14 cellular contexts compared by ENCODE assay signal in the genomic region with DNA sequence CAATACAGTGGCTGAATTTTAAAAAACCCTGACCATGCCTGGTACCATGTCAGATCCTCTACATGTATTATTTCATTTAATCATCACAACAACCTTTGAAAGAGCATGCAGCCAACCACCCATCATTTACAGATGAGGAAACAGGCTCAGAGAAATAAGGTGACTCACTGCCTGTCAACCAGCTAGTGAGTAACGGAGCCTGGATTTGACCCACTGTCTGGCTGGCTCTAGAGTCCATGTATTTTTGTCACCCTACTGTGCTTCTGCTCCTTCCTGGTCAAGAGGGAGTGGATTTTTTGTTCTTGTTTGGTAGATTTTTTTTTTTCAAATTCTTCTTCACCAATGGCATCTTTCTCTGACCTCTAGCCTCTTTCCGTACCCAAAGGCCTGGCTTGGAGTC.
DNase-seq lines count a peak whose midpoint lies in the region; ATAC-seq and TF ChIP-seq lines count a peak whose summit lies in the region.
"Had no signal": no experiment of that assay in that cellular context is flagged by ENCODE, and none has a peak within 500 bp of the region (broad histone marks: within the 10 kb centered on the region; RNA-seq: fewer than 3 reads in every experiment).

No MANE protein-coding gene starts in this region.

- no peaks in the 10 kb centered on the region for H3K27me3 Mint-ChIP-seq in osteocyte (ENCODE audit: unreplicated experiment)
- peaks cover 18 to 19% of the 10 kb centered on the region in 2 donors for H3K27me3 Mint-ChIP-seq in effector memory CD8-positive, alpha-beta T cell
- H3K27me3 Mint-ChIP-seq in activated CD8-positive, alpha-beta T cell treated with anti-CD3 and anti-CD28 coated beads, Interleukin-2, amount 10 ng/mL, durations not matched to agents 7 days and 5 days (ENCODE audit: low read depth): peaks cover 10% of the 10 kb centered on the region

- CTCF ChIA-PET in PC-3 (lab: Charles Lee): no interaction called here
- CTCF ChIA-PET in activated CD8-positive, alpha-beta T cell treated with anti-CD3 and anti-CD28 coated beads, Interleukin-2, amount 10 ng/mL, durations not matched to agents 7 days and 5 days (lab: Charles Lee): interaction anchor here (3.2 kb wide), 1 partner anchor 273 kb away, joined by 21 read pairs; no protein-coding TSS in a partner anchor

- H3K9me2 ChIP-seq in PC-3 (replicated peaks; ENCODE audit: low read length): no peaks in the 10 kb centered on the region

- H3K4me1 Mint-ChIP-seq in osteocyte (ENCODE audit: unreplicated experiment): peaks cover 4% of the 10 kb centered on the region
- no peaks in the 10 kb centered on the region for H3K4me1 Mint-ChIP-seq in effector memory CD8-positive, alpha-beta T cell (ENCODE audit: low read depth in 2 of 2)
- no peaks in the 10 kb centered on the region for H3K4me1 Mint-ChIP-seq in activated CD8-positive, alpha-beta T cell treated with anti-CD3 and anti-CD28 coated beads, Interleukin-2, amount 10 ng/mL, durations not matched to agents 7 days and 5 days (ENCODE audit: low read depth)
- H3K4me1 Mint-ChIP-seq: activated T-helper 17 cell treated with anti-CD3 and anti-CD28 coated beads, Interleukin-2, amount 50 U/mL, for 72 hours; CD4-positive, alpha-beta memory T cell; naive thymus-derived CD8-positive, alpha-beta T cell had no signal

- BruUV-seq in PC-3 (replicated peaks; lab: Mats Ljungman, UMichigan): no TSS peak

- no peak overlapping the region for H3K4me2 ChIP-seq in PC-3 (ENCODE audit: low read length)

- H3K27me3 ChIP-seq in PC-3 (ENCODE audit: low read length): no peaks in the 10 kb centered on the region
- H3K27me3 ChIP-seq: sigmoid colon had no signal

- peak; percentile 69 for DNase-seq in EL
- peak; percentile 76 for DNase-seq in PC-3
- no peak for DNase-seq in osteocyte (ENCODE audit: extremely low spot score, unreplicated experiment)
- no peak for DNase-seq in NCI-H774 (lab: John Stamatoyannopoulos, UW)
- no peak for DNase-seq in stimulated activated CD4-positive, alpha-beta T cell treated with anti-CD3 and anti-CD28 coated beads, Interleukin-15, amount 100 ng/mL, for 24 hours
- DNase-seq in effector memory CD8-positive, alpha-beta T cell: no peak
- no peak for DNase-seq in activated CD8-positive, alpha-beta T cell treated with anti-CD3 and anti-CD28 coated beads, Interleukin-2, amount 10 ng/mL, durations not matched to agents 7 days and 5 days
- DNase-seq: CD4-positive, alpha-beta memory T cell; kidney; naive thymus-derived CD8-positive, alpha-beta T cell; NCI-H1436 treated with DMSO at 0.1 percent for 48 hours; sigmoid colon had no signal

- H3K9ac ChIP-seq in PC-3 (ENCODE audit: low read length): no peak overlapping the region

- no peak for TF ChIP-seq CTCF in PC-3 (conservative IDR thresholded peaks at IDR 0.05; ENCODE audit: low read depth, low read length)
- no peak for TF ChIP-seq CTCF in osteocyte (IDR thresholded peaks at IDR 0.05)

- H2AFZ ChIP-seq in PC-3 (ENCODE audit: low read length): no peak overlapping the region

- no peak overlapping the region for H3K4me3 ChIP-seq in PC-3 (ENCODE audit: low read length)
- H3K4me3 ChIP-seq: sigmoid colon had no signal

- peaks cover 15% of the 10 kb centered on the region for H3K9me3 Mint-ChIP-seq in osteocyte (ENCODE audit: unreplicated experiment)
- peaks cover 6 to 21% of the 10 kb centered on the region in 2 donors for H3K9me3 Mint-ChIP-seq in effector memory CD8-positive, alpha-beta T cell
- H3K9me3 Mint-ChIP-seq in activated CD8-positive, alpha-beta T cell treated with anti-CD3 and anti-CD28 coated beads, Interleukin-2, amount 10 ng/mL, durations not matched to agents 7 days and 5 days (ENCODE audit: insufficient read depth): peaks cover 6% of the 10 kb centered on the region

- intact Hi-C loops in PC-3 (cut with micrococcal nuclease): no loop called here

- no peaks in the 10 kb centered on the region for H3F3A ChIP-seq in PC-3 (ENCODE audit: low read length, unreplicated experiment)

- H3K27ac Mint-ChIP-seq in osteocyte (ENCODE audit: unreplicated experiment): peak overlapping the region; percentile 44
- no peak overlapping the region for H3K27ac Mint-ChIP-seq in effector memory CD8-positive, alpha-beta T cell
- H3K27ac Mint-ChIP-seq in activated CD8-positive, alpha-beta T cell treated with anti-CD3 and anti-CD28 coated beads, Interleukin-2, amount 10 ng/mL, durations not matched to agents 7 days and 5 days: no peak overlapping the region
- H3K27ac Mint-ChIP-seq: activated T-helper 17 cell treated with anti-CD3 and anti-CD28 coated beads, Interleukin-2, amount 50 U/mL, for 72 hours; CD4-positive, alpha-beta memory T cell; naive thymus-derived CD8-positive, alpha-beta T cell had no signal

- H3K36me3 Mint-ChIP-seq in osteocyte (ENCODE audit: unreplicated experiment): peaks cover 35% of the 10 kb centered on the region
- no peaks in the 10 kb centered on the region for H3K36me3 Mint-ChIP-seq in effector memory CD8-positive, alpha-beta T cell (ENCODE audit: insufficient read depth)
- H3K36me3 Mint-ChIP-seq in activated CD8-positive, alpha-beta T cell treated with anti-CD3 and anti-CD28 coated beads, Interleukin-2, amount 10 ng/mL, durations not matched to agents 7 days and 5 days (ENCODE audit: low read depth): peaks cover 2% of the 10 kb centered on the region

- H4K20me1 ChIP-seq in PC-3 (ENCODE audit: low read length): no peaks in the 10 kb centered on the region

- H3K27ac ChIP-seq in PC-3 (ENCODE audit: low read length): no peak overlapping the region

- ATAC-seq in PC-3 (peak; percentile 93), esophagus mucosa (peak; percentile 86)
- ATAC-seq in effector memory CD8-positive, alpha-beta T cell (replicated peaks): no peak
- no peak for ATAC-seq in activated CD8-positive, alpha-beta T cell treated with anti-CD3 and anti-CD28 coated beads, Interleukin-2, amount 10 ng/mL, durations not matched to agents 7 days and 5 days
- ATAC-seq: activated T-helper 17 cell treated with anti-CD3 and anti-CD28 coated beads, Interleukin-2, amount 50 U/mL, for 72 hours; naive thymus-derived CD8-positive, alpha-beta T cell had no signal

- POLR2A ChIA-PET in PC-3 (lab: Charles Lee; ENCODE audit: unreplicated experiment): interaction anchor here (0.6 kb wide), 1 partner anchor 1050 kb away, joined by 5 read pairs; no protein-coding TSS in a partner anchor
- POLR2A ChIA-PET in activated CD8-positive, alpha-beta T cell treated with anti-CD3 and anti-CD28 coated beads, Interleukin-2, amount 10 ng/mL, durations not matched to agents 7 days and 5 days (lab: Charles Lee): no interaction called here

- no peaks in the 10 kb centered on the region for H3K9me3 ChIP-seq in PC-3 (ENCODE audit: low read length)

- H3K36me3 ChIP-seq in PC-3 (ENCODE audit: low read depth, low read length): 0 out of 2 replicates have a peak, but pooled peaks cover 4% of the 10 kb centered on the region

- no peak overlapping the region for H3K4me3 Mint-ChIP-seq in osteocyte (ENCODE audit: unreplicated experiment)
- no peak overlapping the region for H3K4me3 Mint-ChIP-seq in effector memory CD8-positive, alpha-beta T cell
- H3K4me3 Mint-ChIP-seq in activated CD8-positive, alpha-beta T cell treated with anti-CD3 and anti-CD28 coated beads, Interleukin-2, amount 10 ng/mL, durations not matched to agents 7 days and 5 days: no peak overlapping the region
- H3K4me3 Mint-ChIP-seq: activated T-helper 17 cell treated with anti-CD3 and anti-CD28 coated beads, Interleukin-2, amount 50 U/mL, for 72 hours; CD4-positive, alpha-beta memory T cell; naive thymus-derived CD8-positive, alpha-beta T cell had no signal

- no peaks in the 10 kb centered on the region for H3K79me2 ChIP-seq in PC-3 (ENCODE audit: low read length)

- peaks cover 8% of the 10 kb centered on the region; the same call in 1 of the 2 replicates for H3K4me1 ChIP-seq in PC-3 (ENCODE audit: insufficient read depth, low read length)

Comparison
In these comparisons a context has a peak if more than half of its experiments do, and no peak if none do; other contexts are left out.
1. DNase-seq: peak in EL (single experiment) and PC-3 (single experiment); none in osteocyte (single experiment), NCI-H774 (single experiment), stimulated activated CD4-positive, alpha-beta T cell treated with anti-CD3 and anti-CD28 coated beads, Interleukin-15, amount 100 ng/mL, for 24 hours (single experiment), effector memory CD8-positive, alpha-beta T cell (0 of 3) and activated CD8-positive, alpha-beta T cell treated with anti-CD3 and anti-CD28 coated beads, Interleukin-2, amount 10 ng/mL, durations not matched to agents 7 days and 5 days (single experiment).
2. ATAC-seq: peak in PC-3 (single experiment) and esophagus mucosa (single experiment); none in effector memory CD8-positive, alpha-beta T cell (single experiment) and activated CD8-positive, alpha-beta T cell treated with anti-CD3 and anti-CD28 coated beads, Interleukin-2, amount 10 ng/mL, durations not matched to agents 7 days and 5 days (single experiment).